12 cellular contexts compared by ENCODE assay signal in the genomic region with DNA sequence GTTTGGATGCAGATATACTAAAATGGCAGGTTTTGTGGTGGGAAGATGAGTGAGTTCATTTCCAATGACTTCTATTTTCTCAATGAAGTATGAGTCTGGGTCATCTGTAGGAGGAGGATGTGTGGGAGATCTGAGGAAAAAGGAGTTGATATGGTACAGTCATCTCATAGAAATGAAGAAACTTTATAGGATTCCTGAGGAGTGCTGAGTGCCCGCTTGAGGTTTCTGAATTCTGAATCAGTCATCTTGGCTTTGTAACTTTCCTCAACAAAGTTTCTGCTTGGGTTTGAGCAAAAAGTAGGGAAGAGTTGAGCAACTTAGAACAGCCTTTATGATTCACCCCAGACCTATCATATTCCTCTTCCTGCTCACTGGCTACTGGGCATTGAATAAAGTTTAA.
DNase-seq lines count a peak whose midpoint lies in the region; ATAC-seq and TF ChIP-seq lines count a peak whose summit lies in the region.
"Had no signal": no experiment of that assay in that cellular context is flagged by ENCODE, and none has a peak within 500 bp of the region (broad histone marks: within the 10 kb centered on the region; RNA-seq: fewer than 3 reads in every experiment).

No MANE protein-coding gene starts in this region.

- no peak overlapping the region for H3K4me3 ChIP-seq in fibroblast of villous mesenchyme (ENCODE audit: low read depth, low read length)
- H3K4me3 ChIP-seq: colonic mucosa, right atrium auricular region, tibial artery had no signal

- TF ChIP-seq CTCF in fibroblast of villous mesenchyme (IDR thresholded peaks at IDR 0.05; ENCODE audit: insufficient read depth, low read depth, low read length) = no peak

- ATAC-seq in GM18870 (IDR thresholded peaks at IDR 0.05; ENCODE audit: unreplicated experiment) (no peak), HG02981 (IDR thresholded peaks at IDR 0.05; ENCODE audit: unreplicated experiment) (no peak)

- DNase-seq in A172 (ENCODE audit: low spot score) (peak; percentile 59), EL (peak; percentile 92), T1000 (lab: John Stamatoyannopoulos, UW) (peak; percentile 69), fibroblast of villous mesenchyme (ENCODE audit: low read depth) (peak; percentile 81), NCI-H1436 treated with DMSO at 0.1 percent for 48 hours (lab: John Stamatoyannopoulos, UW) (no peak)
- no peak for DNase-seq in stimulated activated CD4-positive, alpha-beta T cell treated with anti-CD3 and anti-CD28 coated beads, Interleukin-12 subunit alpha, Interleukin-12 subunit beta, amount 100 ng/mL, for 4 hours
- DNase-seq: colonic mucosa, KG1, tibial artery had no signal

Comparison
In these comparisons a context has a peak if more than half of its experiments do, and no peak if none do; other contexts are left out.
1. DNase-seq: peak in A172 (single experiment), EL (single experiment), T1000 (single experiment) and fibroblast of villous mesenchyme (single experiment); none in stimulated activated CD4-positive, alpha-beta T cell treated with anti-CD3 and anti-CD28 coated beads, Interleukin-12 subunit alpha, Interleukin-12 subunit beta, amount 100 ng/mL, for 4 hours (single experiment) and NCI-H1436 treated with DMSO at 0.1 percent for 48 hours (single experiment).